Comparison of ENCODE assay signal across 1 cellular context in the genomic region with DNA sequence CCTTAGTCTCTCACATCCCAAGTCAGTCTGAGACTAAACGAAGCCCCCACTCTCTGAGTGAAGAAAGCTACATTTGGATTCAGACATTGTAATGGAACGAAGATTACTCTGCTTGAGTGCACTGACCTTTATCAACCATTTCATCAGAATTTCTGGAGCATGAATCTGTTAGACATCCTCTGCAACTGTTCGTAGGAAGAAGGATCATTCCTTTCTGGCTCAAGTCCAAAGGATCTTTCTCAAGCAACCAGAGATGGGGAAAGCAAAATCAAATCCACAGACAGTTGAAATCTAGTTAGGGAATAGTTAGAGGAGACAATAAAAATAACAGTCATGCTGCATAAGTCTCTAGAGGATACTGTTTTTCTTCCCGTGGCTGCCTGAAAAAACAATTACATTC.
TF ChIP-seq lines count a peak whose summit lies in the region.

No MANE protein-coding gene starts in this region.

TF ChIP-seq in SK-N-SH, 30 proteins besides CTCF, POLR2A, EP300 and RAD21 (continued from another document):
- peak; percentile 66; the same call in 1 of the 2 replicates for TF ChIP-seq SIN3A (IDR thresholded peaks at IDR 0.05; ENCODE audit: borderline replicate concordance, low read depth, low read length)
- TF ChIP-seq FOXM1 (IDR thresholded peaks at IDR 0.05; ENCODE audit: low read depth): peak; percentile 80
- TF ChIP-seq, protein P1, sequence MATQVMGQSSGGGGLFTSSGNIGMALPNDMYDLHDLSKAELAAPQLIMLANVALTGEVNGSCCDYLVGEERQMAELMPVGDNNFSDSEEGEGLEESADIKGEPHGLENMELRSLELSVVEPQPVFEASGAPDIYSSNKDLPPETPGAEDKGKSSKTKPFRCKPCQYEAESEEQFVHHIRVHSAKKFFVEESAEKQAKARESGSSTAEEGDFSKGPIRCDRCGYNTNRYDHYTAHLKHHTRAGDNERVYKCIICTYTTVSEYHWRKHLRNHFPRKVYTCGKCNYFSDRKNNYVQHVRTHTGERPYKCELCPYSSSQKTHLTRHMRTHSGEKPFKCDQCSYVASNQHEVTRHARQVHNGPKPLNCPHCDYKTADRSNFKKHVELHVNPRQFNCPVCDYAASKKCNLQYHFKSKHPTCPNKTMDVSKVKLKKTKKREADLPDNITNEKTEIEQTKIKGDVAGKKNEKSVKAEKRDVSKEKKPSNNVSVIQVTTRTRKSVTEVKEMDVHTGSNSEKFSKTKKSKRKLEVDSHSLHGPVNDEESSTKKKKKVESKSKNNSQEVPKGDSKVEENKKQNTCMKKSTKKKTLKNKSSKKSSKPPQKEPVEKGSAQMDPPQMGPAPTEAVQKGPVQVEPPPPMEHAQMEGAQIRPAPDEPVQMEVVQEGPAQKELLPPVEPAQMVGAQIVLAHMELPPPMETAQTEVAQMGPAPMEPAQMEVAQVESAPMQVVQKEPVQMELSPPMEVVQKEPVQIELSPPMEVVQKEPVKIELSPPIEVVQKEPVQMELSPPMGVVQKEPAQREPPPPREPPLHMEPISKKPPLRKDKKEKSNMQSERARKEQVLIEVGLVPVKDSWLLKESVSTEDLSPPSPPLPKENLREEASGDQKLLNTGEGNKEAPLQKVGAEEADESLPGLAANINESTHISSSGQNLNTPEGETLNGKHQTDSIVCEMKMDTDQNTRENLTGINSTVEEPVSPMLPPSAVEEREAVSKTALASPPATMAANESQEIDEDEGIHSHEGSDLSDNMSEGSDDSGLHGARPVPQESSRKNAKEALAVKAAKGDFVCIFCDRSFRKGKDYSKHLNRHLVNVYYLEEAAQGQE (IDR thresholded peaks at IDR 0.05; ENCODE audit: low read depth, low read length): 0 out of 2 replicates have a peak, but pooled peaks have one; percentile 4
